In the genomic region with DNA sequence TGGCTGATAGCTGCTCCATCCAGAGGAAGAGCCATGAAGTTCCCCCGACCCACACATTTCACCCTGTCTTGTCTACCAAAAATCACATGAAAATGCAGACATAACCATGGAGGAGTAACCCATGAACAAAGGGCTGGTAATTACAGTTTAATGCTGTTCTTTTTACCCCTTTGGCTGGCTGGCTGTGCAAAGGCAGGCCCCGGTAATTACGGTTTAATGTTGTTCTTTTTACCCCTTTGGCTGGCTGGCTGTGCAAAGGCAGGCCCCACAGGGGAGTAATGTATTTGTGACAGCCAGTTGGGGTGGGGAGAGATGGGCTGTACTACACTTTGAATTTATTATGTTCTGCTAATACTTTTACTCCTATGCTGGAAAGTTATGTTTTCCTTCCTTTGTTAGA, we compare ENCODE assay signal across 14 cellular contexts. TPM values are rescaled to one million over a fixed set of nuclear protein-coding genes. Genes with fewer than 3 reads are reported as not detected.
DNase-seq lines count a peak whose midpoint lies in the region; ATAC-seq and TF ChIP-seq lines count a peak whose summit lies in the region.
"Had no signal": no experiment of that assay in that cellular context is flagged by ENCODE, and none has a peak within 500 bp of the region (broad histone marks: within the 10 kb centered on the region; RNA-seq: fewer than 3 reads in every experiment).

No MANE protein-coding gene starts in this region.

- H3K27ac Mint-ChIP-seq in WTC11: no peak overlapping the region

- H3K36me3 ChIP-seq in HEK293 (ENCODE audit: control insufficient read depth in 2 of 2, insufficient read depth in 1 of 2, low read length in 2 of 2) (no peaks in the 10 kb centered on the region), psoas muscle (ENCODE audit: insufficient read depth in 1 of 2, low read depth in 1 of 2) (no peaks in the 10 kb centered on the region), right lobe of liver (no peaks in the 10 kb centered on the region)

- no peaks in the 10 kb centered on the region for H3K27me3 Mint-ChIP-seq in WTC11 (ENCODE audit: low read depth)
- H3K27me3 Mint-ChIP-seq: stimulated activated naive CD8-positive, alpha-beta T cell treated with anti-CD3 and anti-CD28 coated beads, Interleukin-15, amount 100 ng/mL, for 72 hours had no signal

- H3K27ac ChIP-seq in HEK293 (ENCODE audit: extremely low read depth, low read depth, low read length): no peak overlapping the region
- H3K27ac ChIP-seq in dorsolateral prefrontal cortex: peak overlapping the region in 50 of 59 donors; percentile 6 to 82 (median 59)
- peak overlapping the region; percentile 14 for H3K27ac ChIP-seq in psoas muscle
- H3K27ac ChIP-seq in right lobe of liver: no peak overlapping the region

- no peak for ATAC-seq in psoas muscle
- ATAC-seq in right lobe of liver: no peak
- ATAC-seq in WTC11: no peak
- ATAC-seq: esophagus mucosa; HepG2; stimulated activated naive CD8-positive, alpha-beta T cell treated with anti-CD3 and anti-CD28 coated beads, Interleukin-15, amount 100 ng/mL, for 72 hours had no signal

- peak; percentile 25 for DNase-seq in NCI-H146 (lab: John Stamatoyannopoulos, UW)
- DNase-seq in NCI-H146 treated with DMSO at 0.1 percent for 48 hours (lab: John Stamatoyannopoulos, UW; ENCODE audit: unreplicated experiment): no peak
- no peak for DNase-seq in dorsolateral prefrontal cortex
- DNase-seq in psoas muscle: no peak
- DNase-seq in activated CD4-positive, CD25-positive, alpha-beta regulatory T cell treated with anti-CD3 and anti-CD28 coated beads, Interleukin-2, amount 50 U/mL, for 72 hours: no peak
- no peak for DNase-seq in right lobe of liver
- no peak for DNase-seq in WTC11 (ENCODE audit: low spot score)
- DNase-seq: activated CD4-positive, alpha-beta T cell treated with anti-CD3 and anti-CD28 coated beads, Interleukin-2, amount 50 U/mL, for 4 hours; NCI-H524 treated with DMSO at 0.1 percent for 48 hours; small intestine; stimulated activated naive CD8-positive, alpha-beta T cell treated with anti-CD3 and anti-CD28 coated beads, Interleukin-15, amount 100 ng/mL, for 72 hours had no signal

- TF ChIP-seq POLR2A in right lobe of liver (IDR thresholded peaks at IDR 0.05): no peak

- peaks cover 7% of the 10 kb centered on the region; the same call in 1 of the 2 replicates for H3K36me3 Mint-ChIP-seq in WTC11

- WGBS in psoas muscle, 3 donors: 63 to 73% (median 72%) methylated on average over 3 of the region's 3 CpGs
- WGBS in right lobe of liver (ENCODE audit: insufficient coverage, low coverage, low lambda C conversion rate, missing lambda C conversion rate): 69% methylated on average over 3 of the region's 3 CpGs

- TF ChIP-seq CTCF in HEK293 (tag by site-specific recombination; IDR thresholded peaks at IDR 0.05) (no peak), dorsolateral prefrontal cortex (IDR thresholded peaks at IDR 0.05 in 54 of 56, conservative IDR thresholded peaks at IDR 0.05 in 2 of 56; ENCODE audit: low read depth in 1 of 56, partially characterized antibody in 56 of 56) (no peak), psoas muscle (IDR thresholded peaks at IDR 0.05) (no peak), right lobe of liver (IDR thresholded peaks at IDR 0.05) (no peak), WTC11 (IDR thresholded peaks at IDR 0.05) (no peak)

- no peak overlapping the region for H3K4me3 Mint-ChIP-seq in WTC11

- CTCF ChIA-PET in HEK293 (lab: Yijun Ruan, JAX) (interaction anchor here (0.6 to 3.4 kb wide), 2 partner anchors 920 to 1011 kb away, joined by 5 to 10 read pairs; no protein-coding TSS in a partner anchor), WTC11 (lab: Charles Lee) (interaction anchor here (0.6 kb wide), 1 partner anchor 59 kb away, joined by 3 read pairs; no protein-coding TSS in a partner anchor)

- H3K9me3 ChIP-seq in HEK293 (ENCODE audit: control insufficient read depth, insufficient read depth, low read depth, low read length): no peaks in the 10 kb centered on the region
- H3K9me3 ChIP-seq in psoas muscle: no peaks in the 10 kb centered on the region
- H3K9me3 ChIP-seq in right lobe of liver: no peaks in the 10 kb centered on the region

- H3K4me1 Mint-ChIP-seq in WTC11: peaks cover 7% of the 10 kb centered on the region

- no peaks in the 10 kb centered on the region; the same call in 1 of the 2 replicates for H3K4me1 ChIP-seq in HEK293 (ENCODE audit: control insufficient read depth, insufficient read depth, low read length)
- H3K4me1 ChIP-seq in psoas muscle: peaks cover 97% of the 10 kb centered on the region
- H3K4me1 ChIP-seq in right lobe of liver: peaks cover 0 to 81% (median 23%) of the 10 kb centered on the region in 4 donors

- H3K4me3 ChIP-seq in HEK293 (ENCODE audit: low read depth, low read length): no peak overlapping the region
- no peak overlapping the region for H3K4me3 ChIP-seq in dorsolateral prefrontal cortex
- H3K4me3 ChIP-seq in psoas muscle: no peak overlapping the region
- H3K4me3 ChIP-seq in right lobe of liver: no peak overlapping the region

- H3K27me3 ChIP-seq in dorsolateral prefrontal cortex (no peaks in the 10 kb centered on the region), psoas muscle (ENCODE audit: insufficient read depth in 3 of 3, low read length in 2 of 3) (no peaks in the 10 kb centered on the region), right lobe of liver (no peaks in the 10 kb centered on the region)

- intact Hi-C loops in dorsolateral prefrontal cortex (cut with DNase I): loop anchor here (10.0 kb wide), 2 partner anchors 762 to 1012 kb away; no protein-coding TSS in a partner anchor
- intact Hi-C loops in psoas muscle (cut with DNase I): loop anchor here (5.0 to 10.0 kb wide), 3 partner anchors 562 to 1012 kb away; no protein-coding TSS in a partner anchor
- intact Hi-C loops in right lobe of liver (cut with DNase I): no loop called here

- H3K9me3 Mint-ChIP-seq in WTC11: peaks cover 6% of the 10 kb centered on the region
- H3K9me3 Mint-ChIP-seq: stimulated activated naive CD8-positive, alpha-beta T cell treated with anti-CD3 and anti-CD28 coated beads, Interleukin-15, amount 100 ng/mL, for 72 hours had no signal

- POLR2A ChIA-PET in HEK293 (lab: Yijun Ruan, JAX) (no interaction called here), WTC11 (lab: Charles Lee) (no interaction called here)

TF ChIP-seq in HEK293, 187 proteins besides CTCF, POLR2A, EP300 and RAD21 (continues in another document):
- TF ChIP-seq SP7 (tag by site-specific recombination; IDR thresholded peaks at IDR 0.05) (peak; percentile 84), WT1 (tag by site-specific recombination; IDR thresholded peaks at IDR 0.05) (no peak), KLF8 (tag by site-specific recombination; IDR thresholded peaks at IDR 0.05) (no peak), OSR2 (tag by site-specific recombination; IDR thresholded peaks at IDR 0.05) (no peak), ZNF274 (IDR thresholded peaks at IDR 0.05; ENCODE audit: low read length) (no peak), ZNF274 (tag by site-specific recombination; IDR thresholded peaks at IDR 0.05; ENCODE audit: borderline replicate concordance) (no peak), ZNF48 (tag by site-specific recombination; IDR thresholded peaks at IDR 0.05) (no peak)

TF ChIP-seq in WTC11, 78 proteins besides CTCF, POLR2A, EP300 and RAD21 (continues in another document):
- no peak for TF ChIP-seq PREB (CRISPR knock-in tag; IDR thresholded peaks at IDR 0.05; ENCODE audit: borderline replicate concordance)
- TF ChIP-seq, protein P1, sequence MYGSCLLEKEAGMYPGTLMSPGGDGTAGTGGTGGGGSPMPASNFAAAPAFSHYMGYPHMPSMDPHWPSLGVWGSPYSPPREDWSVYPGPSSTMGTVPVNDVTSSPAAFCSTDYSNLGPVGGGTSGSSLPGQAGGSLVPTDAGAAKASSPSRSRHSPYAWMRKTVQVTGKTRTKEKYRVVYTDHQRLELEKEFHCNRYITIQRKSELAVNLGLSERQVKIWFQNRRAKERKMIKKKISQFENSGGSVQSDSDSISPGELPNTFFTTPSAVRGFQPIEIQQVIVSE (CRISPR knock-in tag; IDR thresholded peaks at IDR 0.05; ENCODE audit: borderline replicate concordance): no peak

RNA-seq across cellular contexts. Expression of gene PIK3R1, which starts 41.7 kb away (rescaled TPM):
- total RNA-seq in dorsolateral prefrontal cortex: 100 to 1,000 TPM; 172 to 359 (median 273) TPM
- 100 to 1,000 TPM; 102 to 155 (median 140) TPM for total RNA-seq in psoas muscle
- 10 to 100 TPM; 29.7 to 63.8 (median 30.7) TPM for polyA plus RNA-seq in psoas muscle
- 100 to 1,000 TPM in 2 of 6 experiments, 10 to 100 TPM in 4; 36.3 to 173 (median 72.8) TPM for total RNA-seq in right lobe of liver
- 10.1 to 11.3 TPM (median 11.1 TPM) in 3 replicates for total RNA-seq in WTC11 (2021)

Comparison
In these comparisons a context has a peak if more than half of its experiments do, and no peak if none do; other contexts are left out.
1. H3K27ac ChIP-seq: peak in dorsolateral prefrontal cortex (50 of 59) and psoas muscle (single experiment); none in HEK293 (single experiment) and right lobe of liver (0 of 3).
2. intact Hi-C loops: an anchor here in dorsolateral prefrontal cortex (10.0 kb wide) and psoas muscle (5.0 to 10.0 kb wide); none called in right lobe of liver.